16 cellular contexts compared by ENCODE assay signal in the genomic region with DNA sequence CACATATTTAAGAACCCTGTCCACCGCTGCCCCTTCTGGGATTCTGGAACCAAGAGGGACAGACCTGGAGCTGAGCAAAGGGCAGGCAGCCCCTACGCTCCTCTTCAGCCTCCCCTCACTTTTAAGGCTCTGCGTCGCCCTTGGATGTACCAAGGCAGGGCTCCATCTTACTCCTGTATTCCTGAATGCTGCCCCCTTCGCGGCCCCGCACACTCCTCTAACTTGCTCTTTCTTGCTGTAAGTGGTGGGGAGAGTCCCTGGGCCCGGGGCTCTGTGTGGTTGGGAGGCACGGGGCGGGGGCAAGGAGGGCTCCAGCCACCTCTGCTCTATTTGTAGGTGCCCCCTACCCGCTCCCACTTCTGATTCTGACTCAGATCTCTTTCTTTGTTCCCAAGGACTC. TPM values are rescaled to one million over a fixed set of nuclear protein-coding genes. Genes with fewer than 3 reads are reported as not detected.
DNase-seq lines count a peak whose midpoint lies in the region; ATAC-seq, FAIRE-seq and TF ChIP-seq lines count a peak whose summit lies in the region.
"Had no signal": no experiment of that assay in that cellular context is flagged by ENCODE, and none has a peak within 500 bp of the region (broad histone marks: within the 10 kb centered on the region; RNA-seq: fewer than 3 reads in every experiment).

No MANE protein-coding gene starts in this region.

- no peaks in the 10 kb centered on the region for H3K27me3 ChIP-seq in endodermal cell (ENCODE audit: control insufficient read depth, insufficient read depth, low read length, poor library complexity, severe bottlenecking)
- no peaks in the 10 kb centered on the region for H3K27me3 ChIP-seq in vagina
- H3K27me3 ChIP-seq: uterus had no signal

- no peak overlapping the region for H3K9ac ChIP-seq in endodermal cell (ENCODE audit: extremely low read depth, low read length, poor library complexity, severe bottlenecking)

- POLR2A ChIA-PET in T-cell (lab: Charles Lee), result no interaction called here

- 92 to 100% methylated on average over 1 to 11 of the region's 11 CpGs for WGBS in endodermal cell (ENCODE audit: insufficient coverage in 1 of 2, insufficient read length in 1 of 2), 2 experiments

- no peak overlapping the region for H3K4me3 ChIP-seq in endodermal cell (ENCODE audit: low read length)
- H3K4me3 ChIP-seq in vagina, result peak overlapping the region; percentile 16 to 48
- H3K4me3 ChIP-seq: mucosa of descending colon had no signal

- H3K4me1 ChIP-seq in endodermal cell (ENCODE audit: control insufficient read depth, insufficient read depth, low read length) (no peaks in the 10 kb centered on the region), vagina (peaks cover 8% of the 10 kb centered on the region)
- H3K4me1 ChIP-seq: uterus had no signal

- no peak for FAIRE-seq in urothelium cell line (lab: Jason Lieb, UNC)
- FAIRE-seq: astrocyte, GM19239 had no signal

- ATAC-seq in left cardiac atrium (no peak), left ventricle myocardium superior (no peak), T-cell (replicated peaks in 1 of 4) (no peak)
- ATAC-seq: activated CD8-positive, alpha-beta T cell treated with anti-CD3 and anti-CD28 coated beads for 36 hours had no signal

- H3K4me3 Mint-ChIP-seq in endodermal cell, result no peak overlapping the region
- H3K4me3 Mint-ChIP-seq in nephron, result peak overlapping the region; percentile 7 to 31 (median 23)
- no peak overlapping the region for H3K4me3 Mint-ChIP-seq in T-cell
- H3K4me3 Mint-ChIP-seq: activated CD8-positive, alpha-beta T cell treated with anti-CD3 and anti-CD28 coated beads for 36 hours had no signal

- H3K27ac ChIP-seq in endodermal cell (ENCODE audit: low read depth, low read length) (no peak overlapping the region), vagina (peak overlapping the region; percentile 87)

- CTCF ChIA-PET in T-cell (lab: Charles Lee), result no interaction called here

- H3K4me1 Mint-ChIP-seq in endodermal cell (peaks cover 18% of the 10 kb centered on the region), nephron (peaks cover 21% of the 10 kb centered on the region), T-cell (peaks cover under 1 to 19% (median 2%) of the 10 kb centered on the region in 3 donors)

- peak; percentile 11 for DNase-seq in left cardiac atrium
- DNase-seq in left ventricle myocardium superior, result no peak
- DNase-seq in endodermal cell, result peak; percentile 58
- no peak for DNase-seq in vagina (ENCODE audit: extremely low spot score in 2 of 2)
- no peak for DNase-seq in T-cell
- DNase-seq in urothelium cell line (ENCODE audit: low spot score), result no peak
- DNase-seq in SIG-M5 treated with dmso at 0.1 percent for 504 hours (lab: John Stamatoyannopoulos, UW; ENCODE audit: unreplicated experiment), result no peak
- DNase-seq: activated CD8-positive, alpha-beta T cell treated with anti-CD3 and anti-CD28 coated beads for 36 hours; stimulated activated CD4-positive, alpha-beta T cell treated with anti-CD3 and anti-CD28 coated beads, Interleukin-4, amount 100 ng/mL, for 24 hours had no signal

- no peaks in the 10 kb centered on the region for H3K36me3 ChIP-seq in endodermal cell (ENCODE audit: control insufficient read depth, insufficient read depth, low read length)
- no peaks in the 10 kb centered on the region for H3K36me3 ChIP-seq in vagina
- H3K36me3 ChIP-seq: uterus had no signal

- TF ChIP-seq POLR2A in vagina (IDR thresholded peaks at IDR 0.05), result no peak

- no peak overlapping the region for H3K27ac Mint-ChIP-seq in endodermal cell
- H3K27ac Mint-ChIP-seq in nephron, result peak overlapping the region in 1 of 3 experiments; percentile 37
- no peak overlapping the region for H3K27ac Mint-ChIP-seq in T-cell
- H3K27ac Mint-ChIP-seq: activated CD8-positive, alpha-beta T cell treated with anti-CD3 and anti-CD28 coated beads for 36 hours had no signal

- H3K36me3 Mint-ChIP-seq in endodermal cell (ENCODE audit: low read depth), result no peaks in the 10 kb centered on the region
- no peaks in the 10 kb centered on the region for H3K36me3 Mint-ChIP-seq in nephron (ENCODE audit: low read depth)
- H3K36me3 Mint-ChIP-seq in T-cell, result no peaks in the 10 kb centered on the region

- peaks cover 5% of the 10 kb centered on the region for H3K9me3 Mint-ChIP-seq in endodermal cell
- no peaks in the 10 kb centered on the region for H3K9me3 Mint-ChIP-seq in nephron
- H3K9me3 Mint-ChIP-seq in T-cell, result no peaks in the 10 kb centered on the region
- H3K9me3 Mint-ChIP-seq: activated CD8-positive, alpha-beta T cell treated with anti-CD3 and anti-CD28 coated beads for 36 hours had no signal

- intact Hi-C loops in left cardiac atrium (cut with DNase I), result no loop called here
- intact Hi-C loops in left ventricle myocardium superior (cut with micrococcal nuclease), result no loop called here
- intact Hi-C loops in vagina (cut with DNase I), result no loop called here

- H3K9me3 ChIP-seq in endodermal cell (ENCODE audit: control insufficient read depth, low read length) (no peaks in the 10 kb centered on the region), vagina (no peaks in the 10 kb centered on the region)
- H3K9me3 ChIP-seq: mucosa of descending colon, uterus had no signal

- H3K27me3 Mint-ChIP-seq in endodermal cell (ENCODE audit: insufficient read depth) (no peaks in the 10 kb centered on the region), nephron (ENCODE audit: low read depth) (peaks cover 10% of the 10 kb centered on the region), T-cell (peaks cover 0 to 3% of the 10 kb centered on the region in 2 donors)

- TF ChIP-seq CTCF in endodermal cell (conservative IDR thresholded peaks at IDR 0.05), result no peak
- no peak for TF ChIP-seq CTCF in nephron (IDR thresholded peaks at IDR 0.05; ENCODE audit: unreplicated experiment in 3 of 3)
- TF ChIP-seq CTCF in vagina (IDR thresholded peaks at IDR 0.05), result no peak

RNA-seq across cellular contexts. Expression of a gene that starts 1.2 kb away (rescaled TPM):
- not detected for total RNA-seq in left cardiac atrium
- not detected for total RNA-seq in left ventricle myocardium superior
- 1 to 10 TPM in 1 of 2 donors, under 1 TPM in 1; 0.89 to 2.5 TPM for total RNA-seq in endodermal cell
- polyA plus RNA-seq in endodermal cell (2013, experiment 1 of 2), result 0.07 TPM
- polyA plus RNA-seq in endodermal cell (2013, experiment 2 of 2), result not detected
- 296 TPM for total RNA-seq in vagina
- total RNA-seq in T-cell, result 1 to 10 TPM in 2 of 5 donors, under 1 TPM in 3; 0.55 to 3.7 (median 0.66) TPM
- total RNA-seq: astrocyte, dorsolateral prefrontal cortex, fibroblast of villous mesenchyme had no signal

RNA-seq across cellular contexts. Expression of a gene that starts 56.9 kb away (rescaled TPM):
- 100 to 1,000 TPM; 443 to 470 TPM for total RNA-seq in left cardiac atrium
- total RNA-seq in left ventricle myocardium superior, result 176 TPM
- 10 to 100 TPM; 58.3 to 69.0 TPM for total RNA-seq in endodermal cell
- polyA plus RNA-seq in endodermal cell (2013, experiment 1 of 2), result 39.9 TPM
- polyA plus RNA-seq in endodermal cell (2013, experiment 2 of 2), result 38.5 TPM
- total RNA-seq in vagina, result 700 TPM
- 10 to 100 TPM in 3 of 5 donors, 1 to 10 TPM in 2; 4.0 to 12.3 (median 11.3) TPM for total RNA-seq in T-cell

Comparison
In these comparisons a context has a peak if more than half of its experiments do, and no peak if none do; other contexts are left out.
1. DNase-seq: peak in left cardiac atrium (single experiment) and endodermal cell (single experiment); none in left ventricle myocardium superior (single experiment), vagina (0 of 2), T-cell (0 of 34), urothelium cell line (single experiment) and SIG-M5 treated with dmso at 0.1 percent for 504 hours (single experiment).
2. H3K4me3 Mint-ChIP-seq: peak in nephron (3 of 3); none in endodermal cell (single experiment) and T-cell (0 of 3).
3. RNA of a gene that starts 1.2 kb away (total RNA-seq): 296 TPM in vagina (single experiment); 0.89 to 2.5 TPM in endodermal cell, 0.55 to 3.7 TPM in T-cell, not detected in left cardiac atrium and not detected in left ventricle myocardium superior (single experiment); every median in the first group is over 10 times any median in the second.
4. RNA of a gene that starts 56.9 kb away (total RNA-seq): 700 TPM in vagina (single experiment), 443 to 470 TPM in left cardiac atrium, 176 TPM in left ventricle myocardium superior (single experiment) and 58.3 to 69.0 TPM in endodermal cell; 4.0 to 12.3 TPM in T-cell; every median in the first group is over 4 times any median in the second.